25 cellular contexts compared by ENCODE assay signal in genomic region chr15:54187325-54187724, GRCh38.
"Had no signal": no experiment of that assay in that cellular context is flagged by ENCODE, and none has a peak within 500 bp of the region (broad histone marks: within the 10 kb centered on the region; RNA-seq: fewer than 3 reads in every experiment).

No MANE protein-coding gene starts in this region.

- H3K9ac ChIP-seq: neural progenitor cell, parathyroid adenoma had no signal

- H3K27me3 ChIP-seq: neural progenitor cell, ovary, right lobe of liver, sigmoid colon, stomach, thyroid gland, tibial nerve, upper lobe of left lung, vagina had no signal

- FAIRE-seq: small intestine, urothelium cell line had no signal

- H3K79me2 ChIP-seq: parathyroid adenoma had no signal

- H3K9me3 ChIP-seq: ovary, psoas muscle, right lobe of liver, thoracic aorta, thyroid gland, tibial nerve, upper lobe of left lung, vagina had no signal

- H2AFZ ChIP-seq: neural progenitor cell, parathyroid adenoma had no signal

- H3K4me2 ChIP-seq: neural progenitor cell had no signal

- H3K4me3 ChIP-seq: neural progenitor cell, ovary, psoas muscle, right lobe of liver, sigmoid colon, stomach, thoracic aorta, thyroid gland, tibial nerve, upper lobe of left lung, vagina had no signal

- DNase-seq: occipital lobe; ovary; posterior cingulate gyrus; psoas muscle; right cardiac atrium; right lobe of liver; sigmoid colon; small intestine; stimulated activated CD4-positive, alpha-beta T cell treated with anti-CD3 and anti-CD28 coated beads, Interleukin-15, amount 100 ng/mL, for 24 hours; stimulated activated CD4-positive, alpha-beta T cell treated with anti-CD3 and anti-CD28 coated beads, Interleukin-2, amount 100 ng/mL, for 24 hours; stimulated activated CD4-positive, alpha-beta T cell treated with anti-CD3 and anti-CD28 coated beads, Interleukin-2, amount 100 ng/mL, for 48 hours; stimulated activated CD4-positive, alpha-beta T cell treated with anti-CD3 and anti-CD28 coated beads, Interleukin-4, amount 100 ng/mL, for 24 hours; stimulated activated naive B cell treated with anti-CD40 and anti-IgM and Interleukin-4, amounts not matched to agents 10 μg/mL and 1 μg/mL and 100 μg/mL, for 72 hours; stimulated activated naive CD4-positive, alpha-beta T cell treated with Interleukin-2 at 50 U/mL for 16 hours; stomach; thyroid gland; trophoblast cell; upper lobe of left lung had no signal

- ATAC-seq: psoas muscle; right cardiac atrium; right lobe of liver; stimulated activated effector memory CD8-positive, alpha-beta T cell treated with anti-CD3 and anti-CD28 coated beads, Interleukin-12 subunit alpha, Interleukin-12 subunit beta, amount 100 ng/mL, for 72 hours; stimulated activated naive B cell treated with anti-CD40 and anti-IgM and Interleukin-4, amounts not matched to agents 10 μg/mL and 1 μg/mL and 100 μg/mL, for 72 hours had no signal

- H3K4me1 ChIP-seq: neural progenitor cell, parathyroid adenoma, psoas muscle, right lobe of liver, sigmoid colon, stomach, thyroid gland, tibial nerve, upper lobe of left lung, vagina had no signal

- H3K27ac ChIP-seq: neural progenitor cell, ovary, parathyroid adenoma, psoas muscle, right lobe of liver, sigmoid colon, stomach, thoracic aorta, thyroid gland, tibial nerve, upper lobe of left lung, vagina had no signal

- H3K36me3 ChIP-seq: neural progenitor cell, ovary, right lobe of liver, sigmoid colon, stomach, thoracic aorta, thyroid gland, tibial nerve, upper lobe of left lung, vagina had no signal
